In the genomic region with DNA sequence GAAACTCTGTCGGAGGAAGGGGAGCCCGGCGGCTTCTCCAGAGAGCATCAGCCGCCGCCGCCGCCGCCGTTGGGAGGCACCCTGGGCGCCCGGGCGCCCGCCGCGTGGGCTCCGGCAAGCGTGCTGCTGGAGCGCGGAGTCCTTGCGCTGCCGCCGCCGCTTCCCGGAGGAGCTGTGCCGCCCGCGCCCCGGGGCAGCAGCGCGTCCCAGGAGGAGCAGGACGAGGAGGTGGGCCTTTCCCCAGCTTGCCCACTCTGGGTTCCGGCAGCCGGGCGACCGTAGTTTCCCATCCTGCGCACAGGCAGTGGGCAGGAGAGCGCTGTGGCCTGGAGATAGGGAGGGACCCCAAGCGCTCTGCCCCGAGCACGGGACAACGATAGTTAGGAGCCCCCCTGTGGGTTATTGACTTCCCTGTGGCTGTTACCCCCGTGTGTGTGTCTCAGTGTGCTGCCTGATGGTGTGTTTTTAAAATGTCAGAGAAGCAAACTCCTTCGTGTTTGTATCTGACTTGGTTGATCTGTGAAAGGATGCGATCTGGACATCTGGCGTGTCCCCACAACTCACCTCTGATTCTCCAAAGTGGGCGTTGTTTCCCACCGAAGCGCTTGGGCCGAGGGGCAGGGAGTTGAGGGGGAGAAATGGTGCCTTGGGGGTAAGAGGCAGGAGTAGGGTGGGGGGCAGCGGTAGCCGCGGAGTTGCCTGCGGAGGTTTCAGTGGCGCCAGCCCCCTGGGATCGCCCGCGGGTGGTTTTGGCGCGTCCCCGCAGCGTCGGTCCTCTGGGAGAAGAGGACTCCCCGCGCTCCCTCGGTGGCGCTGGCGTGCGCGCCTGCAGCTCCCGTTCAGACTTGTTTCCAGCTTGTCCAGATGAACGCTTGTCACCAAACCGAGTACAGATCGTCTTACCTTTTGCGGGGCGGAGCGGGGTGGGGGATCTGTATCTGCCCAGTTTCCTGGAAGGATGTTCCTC, we compare ENCODE assay signal across 8 cellular contexts. TPM values are rescaled to one million over a fixed set of nuclear protein-coding genes. Genes with fewer than 3 reads are reported as not detected.
DNase-seq lines count a peak whose midpoint lies in the region; ATAC-seq lines count a peak whose summit lies in the region.

No MANE protein-coding gene starts in this region.

- H3K36me3 ChIP-seq in neuron (ENCODE audit: insufficient read depth, low read length), result no peaks in the 10 kb centered on the region

- peak overlapping the region; percentile 84 for H2AFZ ChIP-seq in neuron (ENCODE audit: low read depth, low read length)

- no peaks in the 10 kb centered on the region for H3K9me3 ChIP-seq in neuron (ENCODE audit: low read length)

- H3K4me3 ChIP-seq in neuron (ENCODE audit: low read length), result peak overlapping the region; percentile 70

- H3K4me3 Mint-ChIP-seq in activated CD4-positive, alpha-beta memory T cell treated with anti-CD3 and anti-CD28 coated beads, Interleukin-2, amount 10 ng/mL, durations not matched to agents 7 days and 5 days, result peak overlapping the region; percentile 72

- peaks cover 71% of the 10 kb centered on the region for H3K27me3 Mint-ChIP-seq in activated CD4-positive, alpha-beta memory T cell treated with anti-CD3 and anti-CD28 coated beads, Interleukin-2, amount 10 ng/mL, durations not matched to agents 7 days and 5 days

- H3K4me1 Mint-ChIP-seq in activated CD4-positive, alpha-beta memory T cell treated with anti-CD3 and anti-CD28 coated beads, Interleukin-2, amount 10 ng/mL, durations not matched to agents 7 days and 5 days, result peaks cover 21% of the 10 kb centered on the region

- no peak overlapping the region for H3K27ac Mint-ChIP-seq in activated CD4-positive, alpha-beta memory T cell treated with anti-CD3 and anti-CD28 coated beads, Interleukin-2, amount 10 ng/mL, durations not matched to agents 7 days and 5 days

- H3K9me3 Mint-ChIP-seq in activated CD4-positive, alpha-beta memory T cell treated with anti-CD3 and anti-CD28 coated beads, Interleukin-2, amount 10 ng/mL, durations not matched to agents 7 days and 5 days, result no peaks in the 10 kb centered on the region

- POLR2A ChIA-PET in activated CD4-positive, alpha-beta memory T cell treated with anti-CD3 and anti-CD28 coated beads, Interleukin-2, amount 10 ng/mL, durations not matched to agents 7 days and 5 days (lab: Charles Lee), result no interaction called here

- DNase-seq in DMS53 (lab: John Stamatoyannopoulos, UW), result peak; percentile 74
- DNase-seq in M059J (ENCODE audit: low read depth), result peak; percentile 18
- no peak for DNase-seq in activated CD4-positive, alpha-beta memory T cell treated with anti-CD3 and anti-CD28 coated beads, Interleukin-2, amount 10 ng/mL, durations not matched to agents 7 days and 5 days
- peak; percentile 36 for DNase-seq in glomerular visceral epithelial cell (ENCODE audit: extremely low spot score)
- no peak for DNase-seq in NCI-H446 treated with DMSO at 0.1 percent for 48 hours (lab: John Stamatoyannopoulos, UW)
- no peak for DNase-seq in GOT3 (lab: John Stamatoyannopoulos, UW)

- CTCF ChIA-PET in activated CD4-positive, alpha-beta memory T cell treated with anti-CD3 and anti-CD28 coated beads, Interleukin-2, amount 10 ng/mL, durations not matched to agents 7 days and 5 days (lab: Charles Lee), result no interaction called here

- peaks cover 19% of the 10 kb centered on the region for H3K4me1 ChIP-seq in neuron (ENCODE audit: insufficient read depth, low read length)

- peaks cover 17% of the 10 kb centered on the region for H3K27me3 ChIP-seq in neuron (ENCODE audit: insufficient read depth, low read length)

- ATAC-seq in GM21447 (IDR thresholded peaks at IDR 0.05; ENCODE audit: unreplicated experiment), result peak; percentile 10

- no peaks in the 10 kb centered on the region for H3K36me3 Mint-ChIP-seq in activated CD4-positive, alpha-beta memory T cell treated with anti-CD3 and anti-CD28 coated beads, Interleukin-2, amount 10 ng/mL, durations not matched to agents 7 days and 5 days (ENCODE audit: low read depth)

RNA-seq across cellular contexts. Expression of a gene that starts 0.9 kb away (rescaled TPM):
- total RNA-seq in M059J (2014; rRNA removed; shearing (Covaris generic)), result 5.7 and 6.8 TPM in 2 replicates
- total RNA-seq in activated CD4-positive, alpha-beta memory T cell treated with anti-CD3 and anti-CD28 coated beads, Interleukin-2, amount 10 ng/mL, durations not matched to agents 7 days and 5 days, result 10 to 100 TPM; 38.0 to 38.3 TPM

Comparison
In these comparisons a context has a peak if more than half of its experiments do, and no peak if none do; other contexts are left out.
1. DNase-seq: peak in DMS53 (single experiment), M059J (single experiment) and glomerular visceral epithelial cell (single experiment); none in activated CD4-positive, alpha-beta memory T cell treated with anti-CD3 and anti-CD28 coated beads, Interleukin-2, amount 10 ng/mL, durations not matched to agents 7 days and 5 days (single experiment), NCI-H446 treated with DMSO at 0.1 percent for 48 hours (single experiment) and GOT3 (single experiment).